27 cellular contexts compared by ENCODE assay signal in genomic region chr4:16136321-16136720, GRCh38.
"Had no signal": no experiment of that assay in that cellular context is flagged by ENCODE, and none has a peak within 500 bp of the region (broad histone marks: within the 10 kb centered on the region; RNA-seq: fewer than 3 reads in every experiment).

No MANE protein-coding gene starts in this region.

- H3K27ac Mint-ChIP-seq: natural killer cell treated with Interleukin-12 subunit alpha and Interleukin-12 subunit beta and Interleukin-15 and Interleukin-18, amount 100 ng/mL, for 72 hours; progenitor cell of endocrine pancreas; stimulated activated effector memory CD8-positive, alpha-beta T cell treated with anti-CD3 and anti-CD28 coated beads, Interleukin-12 subunit alpha, Interleukin-12 subunit beta, amount 100 ng/mL, for 72 hours; type B pancreatic cell had no signal

- H3K9me3 ChIP-seq: esophagus muscularis mucosa, heart left ventricle, mucosa of descending colon, suprapubic skin, thyroid gland had no signal

- H3K27me3 Mint-ChIP-seq: type B pancreatic cell had no signal

- H3K27me3 ChIP-seq: dorsolateral prefrontal cortex, esophagus muscularis mucosa, heart left ventricle, pancreas, thyroid gland had no signal

- FAIRE-seq: pancreas, urothelium cell line had no signal

- H3K4me3 Mint-ChIP-seq: natural killer cell treated with Interleukin-12 subunit alpha and Interleukin-12 subunit beta and Interleukin-15 and Interleukin-18, amount 100 ng/mL, for 72 hours; stimulated activated effector memory CD8-positive, alpha-beta T cell treated with anti-CD3 and anti-CD28 coated beads, Interleukin-12 subunit alpha, Interleukin-12 subunit beta, amount 100 ng/mL, for 72 hours; type B pancreatic cell had no signal

- DNase-seq: cortex of kidney; dorsolateral prefrontal cortex; effector CD8-positive, alpha-beta T cell; foreskin melanocyte; heart left ventricle; hippocampal formation; left colon; left ventricle myocardium superior; mesendoderm; mucosa of descending colon; occipital lobe; pancreas; right cardiac atrium; stimulated activated CD4-positive, alpha-beta T cell treated with anti-CD3 and anti-CD28 coated beads, Interleukin-4, amount 100 ng/mL, for 1 hour; stimulated activated CD8-positive, alpha-beta memory T cell treated with anti-CD3 and anti-CD28 coated beads, Interleukin-4, amount 100 ng/mL, for 48 hours; stimulated activated naive CD8-positive, alpha-beta T cell treated with anti-CD3 and anti-CD28 coated beads, Interleukin-15, Interleukin-2, amounts not matched to agents 100 U/mL and 50 U/mL, for 24 hours; thyroid gland had no signal

- H3K4me1 Mint-ChIP-seq: stimulated activated effector memory CD8-positive, alpha-beta T cell treated with anti-CD3 and anti-CD28 coated beads, Interleukin-12 subunit alpha, Interleukin-12 subunit beta, amount 100 ng/mL, for 72 hours had no signal

- ATAC-seq: heart left ventricle; left colon; left ventricle myocardium superior; mucosa of descending colon; pancreas; right cardiac atrium; stimulated activated naive CD8-positive, alpha-beta T cell treated with anti-CD3 and anti-CD28 coated beads, Interleukin-15, Interleukin-2, amounts not matched to agents 100 U/mL and 50 U/mL, for 24 hours had no signal

- H3K36me3 Mint-ChIP-seq: natural killer cell treated with Interleukin-12 subunit alpha and Interleukin-12 subunit beta and Interleukin-15 and Interleukin-18, amount 100 ng/mL, for 72 hours; stimulated activated effector memory CD8-positive, alpha-beta T cell treated with anti-CD3 and anti-CD28 coated beads, Interleukin-12 subunit alpha, Interleukin-12 subunit beta, amount 100 ng/mL, for 72 hours; type B pancreatic cell had no signal

- H3K27ac ChIP-seq: dorsolateral prefrontal cortex, epithelial cell of prostate, esophagus muscularis mucosa, heart left ventricle, pancreas, suprapubic skin, thyroid gland had no signal

- H3K36me3 ChIP-seq: esophagus muscularis mucosa, heart left ventricle, pancreas, suprapubic skin, thyroid gland had no signal

- H3K4me3 ChIP-seq: dorsolateral prefrontal cortex, esophagus muscularis mucosa, heart left ventricle, lung, mucosa of descending colon, pancreas, smooth muscle cell, suprapubic skin, thyroid gland had no signal

- H3K4me1 ChIP-seq: pancreas, suprapubic skin had no signal

- H3K4me2 ChIP-seq: smooth muscle cell had no signal
